In the genomic region with DNA sequence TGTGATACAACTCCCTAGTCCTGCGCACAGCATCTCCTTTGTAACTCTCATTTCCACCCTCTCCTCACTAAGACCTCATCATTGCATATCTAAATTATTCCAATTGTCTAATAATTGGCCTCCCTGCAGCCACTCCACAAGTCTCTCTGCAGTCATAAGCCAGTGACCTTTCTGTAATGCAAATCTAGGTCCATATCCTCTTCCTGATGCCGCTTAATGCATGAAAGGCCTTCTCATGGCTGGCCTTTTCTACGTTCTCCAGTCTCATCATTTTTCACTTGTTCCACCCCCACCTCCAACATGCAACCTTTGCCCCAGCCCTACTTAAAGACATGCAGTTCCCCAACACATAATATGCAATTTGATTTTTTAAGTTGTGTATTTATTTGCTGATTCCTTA, we compare ENCODE assay signal across 9 cellular contexts.
"Had no signal": no experiment of that assay in that cellular context is flagged by ENCODE, and none has a peak within 500 bp of the region (broad histone marks: within the 10 kb centered on the region; RNA-seq: fewer than 3 reads in every experiment).

No MANE protein-coding gene starts in this region.

- H3K36me3 ChIP-seq: HAP-1 had no signal

- H3K4me1 ChIP-seq: HAP-1 had no signal

- DNase-seq: GM23248, GOT3, H7, H9, HCEC 1CT, HFFc6 had no signal

- H3K4me1 Mint-ChIP-seq: H9 had no signal

- H3K4me2 ChIP-seq: GM23338 had no signal

- H3K9ac ChIP-seq: GM23248 had no signal

- ATAC-seq: GM23338, HCT116 had no signal

- H3K27ac ChIP-seq: GM23248 had no signal

- H3K4me3 ChIP-seq: GM23248, GM23338, HAP-1 had no signal

- H3K27ac Mint-ChIP-seq: GM23338, H9, HFFc6 had no signal

- H2AFZ ChIP-seq: GM23248, GM23338 had no signal

- H3K4me3 Mint-ChIP-seq: GM23338, H9, HFFc6 had no signal
